18 cellular contexts compared by ENCODE assay signal in the genomic region with DNA sequence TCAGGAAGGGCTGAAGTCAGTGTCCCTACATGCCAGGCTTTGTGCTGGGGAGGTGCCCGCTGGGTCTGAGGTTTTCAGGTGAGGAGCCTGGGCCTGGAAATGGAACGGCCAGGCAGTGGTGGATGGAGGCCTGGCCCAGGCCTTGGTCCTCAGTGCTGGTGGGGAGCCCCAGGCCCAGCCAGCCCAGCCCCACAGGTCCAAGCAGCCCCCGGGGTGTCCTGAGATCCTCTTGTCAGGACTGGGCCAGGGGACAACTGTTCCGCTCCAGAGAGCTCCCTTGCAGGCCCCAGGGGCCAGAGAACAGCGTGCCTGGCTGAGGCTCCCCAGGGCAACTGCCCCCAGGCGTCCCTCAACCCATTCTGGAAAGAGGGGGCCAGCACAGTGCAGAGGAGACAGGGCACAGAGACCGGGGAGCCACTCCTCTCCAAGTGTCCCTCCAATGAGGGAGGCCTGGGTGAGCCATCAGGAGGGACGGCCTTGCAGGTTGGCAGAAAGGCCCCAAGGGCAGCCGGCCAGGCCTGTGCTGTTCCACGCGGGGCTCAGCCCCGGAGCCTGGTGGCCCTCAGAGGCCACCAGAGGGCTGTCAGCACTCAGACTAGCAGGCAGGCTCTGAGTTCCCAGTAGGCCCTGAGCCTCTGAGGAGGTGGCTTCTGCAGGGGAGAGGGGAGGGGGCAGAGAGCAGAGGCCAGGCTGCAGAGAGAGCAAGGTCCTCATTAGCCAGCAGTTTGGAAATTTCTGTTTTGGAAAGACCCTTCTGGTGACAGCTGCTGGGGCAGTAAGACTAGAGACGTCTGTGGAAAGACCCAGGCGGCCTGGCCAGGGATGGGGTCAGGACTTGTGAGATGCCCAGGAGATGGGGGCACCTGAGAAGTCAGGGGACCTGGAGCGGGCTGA. TPM values are rescaled to one million over a fixed set of nuclear protein-coding genes. Genes with fewer than 3 reads are reported as not detected.
A peak's percentile ranks its signal among the peaks of the same experiment; 100 is the strongest.
DNase-seq lines count a peak whose midpoint lies in the region; ATAC-seq and TF ChIP-seq lines count a peak whose summit lies in the region.
"Had no signal": no experiment of that assay in that cellular context is flagged by ENCODE, and none has a peak within 500 bp of the region (broad histone marks: within the 10 kb centered on the region; RNA-seq: fewer than 3 reads in every experiment).

No MANE protein-coding gene starts in this region.

- peak overlapping the region; percentile 87; the same call in 1 of the 2 replicates for H3K27ac ChIP-seq in C4-2B
- H3K27ac ChIP-seq: ascending aorta, hepatocyte, left lung, suprapubic skin had no signal

- ATAC-seq in GM21717 (IDR thresholded peaks at IDR 0.05; ENCODE audit: unreplicated experiment): no peak
- ATAC-seq: left lung; naive thymus-derived CD8-positive, alpha-beta T cell had no signal

- H3K9me3 Mint-ChIP-seq in glutamatergic neuron (ENCODE audit: unreplicated experiment): peaks cover 6% of the 10 kb centered on the region
- H3K9me3 Mint-ChIP-seq: activated CD4-positive, alpha-beta memory T cell treated with anti-CD3 and anti-CD28 coated beads, Interleukin-2, amount 10 ng/mL, durations not matched to agents 7 days and 5 days had no signal

- H3K27me3 Mint-ChIP-seq in glutamatergic neuron (ENCODE audit: unreplicated experiment): peaks cover 2% of the 10 kb centered on the region

- peak; percentile 40 for DNase-seq in HuH-7.5 (ENCODE audit: low spot score)
- DNase-seq in glutamatergic neuron: peak; percentile 23
- DNase-seq in medulla oblongata (ENCODE audit: extremely low spot score): peak; percentile 40
- no peak for DNase-seq in activated T-cell treated with anti-CD3 and anti-CD28 coated beads, Interleukin-2, amount 50 U/mL, for 48 hours
- DNase-seq in effector CD8-positive, alpha-beta T cell (lab: John Stamatoyannopoulos, UW): no peak
- no peak for DNase-seq in LoVo (ENCODE audit: low spot score)
- DNase-seq: activated CD4-positive, alpha-beta memory T cell treated with anti-CD3 and anti-CD28 coated beads, Interleukin-2, amount 10 ng/mL, durations not matched to agents 7 days and 5 days; DMS153; naive thymus-derived CD8-positive, alpha-beta T cell; NCI-H1436 treated with DMSO at 0.1 percent for 48 hours; retina; stimulated activated CD4-positive, alpha-beta T cell treated with anti-CD3 and anti-CD28 coated beads, Interleukin-1b, Interleukin-23, amount 100 ng/mL, for 48 hours had no signal

- no peaks in the 10 kb centered on the region for H3K4me1 Mint-ChIP-seq in glutamatergic neuron (ENCODE audit: low read depth, unreplicated experiment)

- no peak for TF ChIP-seq CTCF in C4-2B (conservative IDR thresholded peaks at IDR 0.05)
- no peak for TF ChIP-seq CTCF in glutamatergic neuron (IDR thresholded peaks at IDR 0.05; ENCODE audit: partially characterized antibody, unreplicated experiment)

- H3K4me3 Mint-ChIP-seq in glutamatergic neuron (ENCODE audit: unreplicated experiment): no peak overlapping the region
- H3K4me3 Mint-ChIP-seq: activated CD4-positive, alpha-beta memory T cell treated with anti-CD3 and anti-CD28 coated beads, Interleukin-2, amount 10 ng/mL, durations not matched to agents 7 days and 5 days; naive thymus-derived CD8-positive, alpha-beta T cell had no signal

- no peak overlapping the region for H3K27ac Mint-ChIP-seq in glutamatergic neuron (ENCODE audit: unreplicated experiment)
- H3K27ac Mint-ChIP-seq: activated CD4-positive, alpha-beta memory T cell treated with anti-CD3 and anti-CD28 coated beads, Interleukin-2, amount 10 ng/mL, durations not matched to agents 7 days and 5 days; naive thymus-derived CD8-positive, alpha-beta T cell had no signal

- H3K36me3 Mint-ChIP-seq in glutamatergic neuron (ENCODE audit: unreplicated experiment): no peaks in the 10 kb centered on the region

RNA-seq across cellular contexts. Expression of a gene that starts 29.4 kb away (rescaled TPM):
- total RNA-seq in glutamatergic neuron (ENCODE audit: unreplicated experiment): 2.8 TPM

Comparison
In these comparisons a context has a peak if more than half of its experiments do, and no peak if none do; other contexts are left out.
1. DNase-seq: peak in HuH-7.5 (single experiment), glutamatergic neuron (single experiment) and medulla oblongata (single experiment); none in activated T-cell treated with anti-CD3 and anti-CD28 coated beads, Interleukin-2, amount 50 U/mL, for 48 hours (0 of 2), effector CD8-positive, alpha-beta T cell (single experiment) and LoVo (single experiment).